ENCODE assay signal across 15 cellular contexts in genomic region chr5:152593388-152593787, GRCh38.
DNase-seq lines count a peak whose midpoint lies in the region; ATAC-seq and TF ChIP-seq lines count a peak whose summit lies in the region.
"Had no signal": no experiment of that assay in that cellular context is flagged by ENCODE, and none has a peak within 500 bp of the region (broad histone marks: within the 10 kb centered on the region; RNA-seq: fewer than 3 reads in every experiment).

No MANE protein-coding gene starts in this region.

- H4K20me1 ChIP-seq in GM23338 (replicated peaks; ENCODE audit: insufficient read depth), result no peaks in the 10 kb centered on the region
- no peaks in the 10 kb centered on the region for H4K20me1 ChIP-seq in hepatocyte (ENCODE audit: insufficient read depth, poor library complexity, severe bottlenecking)

- H3K27ac Mint-ChIP-seq in GM23338, result no peak overlapping the region
- H3K27ac Mint-ChIP-seq: activated CD4-positive, alpha-beta T cell treated with anti-CD3 and anti-CD28 coated beads, Interleukin-2, amount 10 ng/mL, durations not matched to agents 7 days and 5 days; stimulated activated naive CD8-positive, alpha-beta T cell treated with anti-CD3 and anti-CD28 coated beads, Interleukin-15, Interleukin-2, amounts not matched to agents 100 ng/mL and 50 ng/mL, for 24 hours; T-helper 17 cell had no signal

- H3K4me1 ChIP-seq in GM23338 (ENCODE audit: insufficient read depth) (peaks cover 3% of the 10 kb centered on the region; the same call in 1 of the 2 replicates), hepatocyte (ENCODE audit: insufficient read depth) (no peaks in the 10 kb centered on the region)

- H3K36me3 ChIP-seq in GM23338 (ENCODE audit: insufficient read depth) (no peaks in the 10 kb centered on the region), hepatocyte (replicated peaks; ENCODE audit: insufficient read depth, low read depth) (no peaks in the 10 kb centered on the region)
- H3K36me3 ChIP-seq: neutrophil had no signal

- peak; percentile 10 for DNase-seq in DMS53 treated with DMSO at 0.1 percent for 48 hours (lab: John Stamatoyannopoulos, UW; ENCODE audit: unreplicated experiment)
- DNase-seq in GM23338 (ENCODE audit: low spot score), result peak; percentile 48
- DNase-seq in RKO (ENCODE audit: low spot score), result peak; percentile 27
- DNase-seq in hepatocyte (ENCODE audit: low spot score), result no peak
- no peak for DNase-seq in NK-92 (lab: John Stamatoyannopoulos, UW; ENCODE audit: unreplicated experiment)
- no peak for DNase-seq in foreskin fibroblast
- no peak for DNase-seq in effector CD8-positive, alpha-beta T cell (lab: John Stamatoyannopoulos, UW)
- DNase-seq: activated CD4-positive, alpha-beta T cell treated with anti-CD3 and anti-CD28 coated beads, Interleukin-2, amount 10 ng/mL, durations not matched to agents 7 days and 5 days; EL; mesenchymal stem cell; NCI-H187 treated with DMSO at 0.1 percent for 48 hours; T-helper 17 cell had no signal

- peak; percentile 50 to 55 for TF ChIP-seq CTCF in GM23338 (conservative IDR thresholded peaks at IDR 0.05; ENCODE audit: low read depth in 2 of 2)
- TF ChIP-seq CTCF in hepatocyte (IDR thresholded peaks at IDR 0.05; ENCODE audit: poor library complexity), result peak; percentile 20
- TF ChIP-seq CTCF in foreskin fibroblast (IDR thresholded peaks at IDR 0.05; ENCODE audit: low read depth, low read length), result no peak

- H2AFZ ChIP-seq in GM23338 (no peak overlapping the region), hepatocyte (no peak overlapping the region)

- H3K27ac ChIP-seq in GM23338 (ENCODE audit: low read depth) (no peak overlapping the region), hepatocyte (no peak overlapping the region)
- H3K27ac ChIP-seq: neutrophil had no signal

- H3K4me2 ChIP-seq in GM23338 (no peak overlapping the region), hepatocyte (no peak overlapping the region)

- WGBS in hepatocyte (ENCODE audit: low lambda C conversion rate, missing lambda C conversion rate), result 72% methylated on average over 1 of the region's 1 CpG

- no peaks in the 10 kb centered on the region for H3K4me1 Mint-ChIP-seq in GM23338
- H3K4me1 Mint-ChIP-seq: activated CD4-positive, alpha-beta T cell treated with anti-CD3 and anti-CD28 coated beads, Interleukin-2, amount 10 ng/mL, durations not matched to agents 7 days and 5 days; T-helper 17 cell had no signal

- H3K36me3 Mint-ChIP-seq in GM23338 (ENCODE audit: low read depth), result no peaks in the 10 kb centered on the region

- H3K4me3 ChIP-seq in GM23338 (no peak overlapping the region), hepatocyte (no peak overlapping the region), foreskin fibroblast (ENCODE audit: low read depth in 1 of 2, low read length in 2 of 2) (no peak overlapping the region)

- no peaks in the 10 kb centered on the region for H3F3A ChIP-seq in GM23338 (replicated peaks; ENCODE audit: low read depth)

- H3K9me3 Mint-ChIP-seq in GM23338, result peaks cover 13% of the 10 kb centered on the region; the same call in 2 of the 3 replicates
- H3K9me3 Mint-ChIP-seq: activated CD4-positive, alpha-beta T cell treated with anti-CD3 and anti-CD28 coated beads, Interleukin-2, amount 10 ng/mL, durations not matched to agents 7 days and 5 days; stimulated activated naive CD8-positive, alpha-beta T cell treated with anti-CD3 and anti-CD28 coated beads, Interleukin-15, Interleukin-2, amounts not matched to agents 100 ng/mL and 50 ng/mL, for 24 hours had no signal

- H3K27me3 Mint-ChIP-seq in GM23338 (ENCODE audit: insufficient read depth, low read depth, poor library complexity), result no peaks in the 10 kb centered on the region
- H3K27me3 Mint-ChIP-seq: activated CD4-positive, alpha-beta T cell treated with anti-CD3 and anti-CD28 coated beads, Interleukin-2, amount 10 ng/mL, durations not matched to agents 7 days and 5 days; stimulated activated naive CD8-positive, alpha-beta T cell treated with anti-CD3 and anti-CD28 coated beads, Interleukin-15, Interleukin-2, amounts not matched to agents 100 ng/mL and 50 ng/mL, for 24 hours had no signal

- H3K9me3 ChIP-seq in hepatocyte (ENCODE audit: low read depth), result no peaks in the 10 kb centered on the region
- H3K9me3 ChIP-seq: neutrophil had no signal

- H3K79me2 ChIP-seq in GM23338 (replicated peaks; ENCODE audit: insufficient read depth) (no peaks in the 10 kb centered on the region), hepatocyte (no peaks in the 10 kb centered on the region)

- H3K4me3 Mint-ChIP-seq in GM23338, result no peak overlapping the region
- H3K4me3 Mint-ChIP-seq: activated CD4-positive, alpha-beta T cell treated with anti-CD3 and anti-CD28 coated beads, Interleukin-2, amount 10 ng/mL, durations not matched to agents 7 days and 5 days; stimulated activated naive CD8-positive, alpha-beta T cell treated with anti-CD3 and anti-CD28 coated beads, Interleukin-15, Interleukin-2, amounts not matched to agents 100 ng/mL and 50 ng/mL, for 24 hours; T-helper 17 cell had no signal

- no peaks in the 10 kb centered on the region for H3K27me3 ChIP-seq in GM23338 (ENCODE audit: insufficient read depth)
- no peaks in the 10 kb centered on the region for H3K27me3 ChIP-seq in hepatocyte
- H3K27me3 ChIP-seq: neutrophil had no signal

- H3K9me2 ChIP-seq in GM23338 (ENCODE audit: insufficient read depth), result no peaks in the 10 kb centered on the region
- no peaks in the 10 kb centered on the region for H3K9me2 ChIP-seq in hepatocyte (replicated peaks; ENCODE audit: insufficient read depth)

- peak; percentile 60 for ATAC-seq in GM23338
- ATAC-seq in HG03342 (IDR thresholded peaks at IDR 0.05; ENCODE audit: unreplicated experiment), result no peak
- ATAC-seq: T-helper 17 cell had no signal

TF ChIP-seq in GM23338, 12 proteins besides CTCF, POLR2A, EP300 and RAD21:
- TF ChIP-seq EZH2phosphoT487 (IDR thresholded peaks at IDR 0.05; ENCODE audit: unreplicated experiment) (no peak), NANOG (IDR thresholded peaks at IDR 0.05; ENCODE audit: borderline replicate concordance) (no peak), ZNF114 (CRISPR knock-in tag; IDR thresholded peaks at IDR 0.05) (no peak), ZNF331 (CRISPR knock-in tag; IDR thresholded peaks at IDR 0.05; ENCODE audit: low read depth) (no peak)
- TF ChIP-seq, protein P1, sequence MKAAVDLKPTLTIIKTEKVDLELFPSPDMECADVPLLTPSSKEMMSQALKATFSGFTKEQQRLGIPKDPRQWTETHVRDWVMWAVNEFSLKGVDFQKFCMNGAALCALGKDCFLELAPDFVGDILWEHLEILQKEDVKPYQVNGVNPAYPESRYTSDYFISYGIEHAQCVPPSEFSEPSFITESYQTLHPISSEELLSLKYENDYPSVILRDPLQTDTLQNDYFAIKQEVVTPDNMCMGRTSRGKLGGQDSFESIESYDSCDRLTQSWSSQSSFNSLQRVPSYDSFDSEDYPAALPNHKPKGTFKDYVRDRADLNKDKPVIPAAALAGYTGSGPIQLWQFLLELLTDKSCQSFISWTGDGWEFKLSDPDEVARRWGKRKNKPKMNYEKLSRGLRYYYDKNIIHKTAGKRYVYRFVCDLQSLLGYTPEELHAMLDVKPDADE (IDR thresholded peaks at IDR 0.05), result no peak
TF ChIP-seq in GM23338: peak in this region for 0.

Comparison
In these comparisons a context has a peak if more than half of its experiments do, and no peak if none do; other contexts are left out.
1. DNase-seq: peak in DMS53 treated with DMSO at 0.1 percent for 48 hours (single experiment), GM23338 (single experiment) and RKO (single experiment); none in hepatocyte (single experiment), NK-92 (single experiment), foreskin fibroblast (0 of 2) and effector CD8-positive, alpha-beta T cell (single experiment).